Comparison of ENCODE assay signal across 26 cellular contexts in genomic region chr1:98035587-98035986, GRCh38.
DNase-seq lines count a peak whose midpoint lies in the region; ATAC-seq and TF ChIP-seq lines count a peak whose summit lies in the region.
"Had no signal": no experiment of that assay in that cellular context is flagged by ENCODE, and none has a peak within 500 bp of the region (broad histone marks: within the 10 kb centered on the region; RNA-seq: fewer than 3 reads in every experiment).

No MANE protein-coding gene starts in this region.

- no peak overlapping the region for H3K4me3 ChIP-seq in coronary artery
- H3K4me3 ChIP-seq: hepatocyte, SK-N-MC, suprapubic skin, uterus had no signal

- no peak overlapping the region for H3K4me3 Mint-ChIP-seq in stimulated activated effector memory CD8-positive, alpha-beta T cell treated with anti-CD3 and anti-CD28 coated beads, Interleukin-12 subunit alpha, Interleukin-12 subunit beta, amount 100 ng/mL, for 72 hours
- H3K4me3 Mint-ChIP-seq: activated CD4-positive, alpha-beta T cell treated with anti-CD3 and anti-CD28 coated beads, Interleukin-2, amount 10 ng/mL, durations not matched to agents 24 days and 14 days; activated naive CD8-positive, alpha-beta T cell; activated T-helper 17 cell treated with anti-CD3 and anti-CD28 coated beads, Interleukin-2, amount 50 U/mL, for 72 hours; CD14-positive monocyte; immature natural killer cell; T-helper 2 cell treated with Interferon-gamma antibody and Interleukin-4, amounts not matched to agents 5 μg/mL and 100 μg/mL, for 36 hours had no signal

- H3K9me3 Mint-ChIP-seq in stimulated activated effector memory CD8-positive, alpha-beta T cell treated with anti-CD3 and anti-CD28 coated beads, Interleukin-12 subunit alpha, Interleukin-12 subunit beta, amount 100 ng/mL, for 72 hours = no peaks in the 10 kb centered on the region
- H3K9me3 Mint-ChIP-seq: activated CD4-positive, alpha-beta T cell treated with anti-CD3 and anti-CD28 coated beads, Interleukin-2, amount 10 ng/mL, durations not matched to agents 24 days and 14 days; activated T-helper 17 cell treated with anti-CD3 and anti-CD28 coated beads, Interleukin-2, amount 50 U/mL, for 72 hours; CD14-positive monocyte; immature natural killer cell; T-helper 2 cell treated with Interferon-gamma antibody and Interleukin-4, amounts not matched to agents 5 μg/mL and 100 μg/mL, for 36 hours had no signal

- no peak overlapping the region for H3K27ac ChIP-seq in coronary artery
- H3K27ac ChIP-seq: brain microvascular endothelial cell, hepatocyte, RWPE1, SK-N-MC, suprapubic skin, uterus, VCaP had no signal

- ATAC-seq in SK-N-SH treated with all-trans-retinoic acid at 6 μM for 48 hours = peak; percentile 82
- no peak for ATAC-seq in stimulated activated effector memory CD8-positive, alpha-beta T cell treated with anti-CD3 and anti-CD28 coated beads, Interleukin-12 subunit alpha, Interleukin-12 subunit beta, amount 100 ng/mL, for 72 hours
- ATAC-seq: activated T-helper 17 cell treated with anti-CD3 and anti-CD28 coated beads, Interleukin-2, amount 50 U/mL, for 72 hours had no signal

- no peak for TF ChIP-seq CTCF in coronary artery (IDR thresholded peaks at IDR 0.05)

- no peaks in the 10 kb centered on the region for H3K36me3 Mint-ChIP-seq in stimulated activated effector memory CD8-positive, alpha-beta T cell treated with anti-CD3 and anti-CD28 coated beads, Interleukin-12 subunit alpha, Interleukin-12 subunit beta, amount 100 ng/mL, for 72 hours
- H3K36me3 Mint-ChIP-seq: activated naive CD8-positive, alpha-beta T cell; CD14-positive monocyte; immature natural killer cell had no signal

- H3K4me1 Mint-ChIP-seq in stimulated activated effector memory CD8-positive, alpha-beta T cell treated with anti-CD3 and anti-CD28 coated beads, Interleukin-12 subunit alpha, Interleukin-12 subunit beta, amount 100 ng/mL, for 72 hours = no peaks in the 10 kb centered on the region
- H3K4me1 Mint-ChIP-seq: activated CD4-positive, alpha-beta T cell treated with anti-CD3 and anti-CD28 coated beads, Interleukin-2, amount 10 ng/mL, durations not matched to agents 24 days and 14 days; CD14-positive monocyte; immature natural killer cell had no signal

- DNase-seq in DMS 273 (lab: John Stamatoyannopoulos, UW; ENCODE audit: unreplicated experiment) = peak; percentile 98
- DNase-seq in NCI-H2081 (lab: John Stamatoyannopoulos, UW) = peak; percentile 46 to 90
- peak; percentile 42 for DNase-seq in iris pigment epithelial cell (ENCODE audit: low read depth)
- DNase-seq in NCI-H82 (lab: John Stamatoyannopoulos, UW) = no peak
- DNase-seq in coronary artery (ENCODE audit: low spot score) = no peak
- no peak for DNase-seq in activated CD4-positive, alpha-beta T cell treated with anti-CD3 and anti-CD28 coated beads, Interleukin-2, amount 50 U/mL, for 1 hour
- DNase-seq in stimulated activated effector memory CD8-positive, alpha-beta T cell treated with anti-CD3 and anti-CD28 coated beads, Interleukin-12 subunit alpha, Interleukin-12 subunit beta, amount 100 ng/mL, for 72 hours (ENCODE audit: low spot score in 2 of 2) = no peak
- DNase-seq: activated CD4-positive, alpha-beta T cell treated with anti-CD3 and anti-CD28 coated beads, Interleukin-2, amount 10 ng/mL, durations not matched to agents 24 days and 14 days; brain microvascular endothelial cell; foreskin melanocyte; immature natural killer cell; IMR-90; NCI-H1417 treated with DMSO at 0.1 percent for 48 hours; NCI-H510A; uterus had no signal

- H3K27ac Mint-ChIP-seq in stimulated activated effector memory CD8-positive, alpha-beta T cell treated with anti-CD3 and anti-CD28 coated beads, Interleukin-12 subunit alpha, Interleukin-12 subunit beta, amount 100 ng/mL, for 72 hours = no peak overlapping the region
- H3K27ac Mint-ChIP-seq: activated CD4-positive, alpha-beta T cell treated with anti-CD3 and anti-CD28 coated beads, Interleukin-2, amount 10 ng/mL, durations not matched to agents 24 days and 14 days; activated naive CD8-positive, alpha-beta T cell; activated T-helper 17 cell treated with anti-CD3 and anti-CD28 coated beads, Interleukin-2, amount 50 U/mL, for 72 hours; CD14-positive monocyte; immature natural killer cell; progenitor cell of endocrine pancreas; T-helper 2 cell treated with Interferon-gamma antibody and Interleukin-4, amounts not matched to agents 5 μg/mL and 100 μg/mL, for 36 hours had no signal

TF ChIP-seq in SK-N-SH treated with all-trans-retinoic acid at 6 μM for 48 hours, 23 proteins besides CTCF, POLR2A, EP300 and RAD21:
- no peak for TF ChIP-seq CSDC2 (CRISPR knock-in tag; IDR thresholded peaks at IDR 0.05)
- TF ChIP-seq ISL1 (CRISPR knock-in tag; IDR thresholded peaks at IDR 0.05) = peak; percentile 23; the same call in 1 of the 2 replicates

Comparison
In these comparisons a context has a peak if more than half of its experiments do, and no peak if none do; other contexts are left out.
1. DNase-seq: peak in DMS 273 (single experiment), NCI-H2081 (2 of 2) and iris pigment epithelial cell (single experiment); none in NCI-H82 (single experiment), coronary artery (single experiment), activated CD4-positive, alpha-beta T cell treated with anti-CD3 and anti-CD28 coated beads, Interleukin-2, amount 50 U/mL, for 1 hour (single experiment) and stimulated activated effector memory CD8-positive, alpha-beta T cell treated with anti-CD3 and anti-CD28 coated beads, Interleukin-12 subunit alpha, Interleukin-12 subunit beta, amount 100 ng/mL, for 72 hours (0 of 2).